ENCODE assay signal across 17 cellular contexts in the genomic region with DNA sequence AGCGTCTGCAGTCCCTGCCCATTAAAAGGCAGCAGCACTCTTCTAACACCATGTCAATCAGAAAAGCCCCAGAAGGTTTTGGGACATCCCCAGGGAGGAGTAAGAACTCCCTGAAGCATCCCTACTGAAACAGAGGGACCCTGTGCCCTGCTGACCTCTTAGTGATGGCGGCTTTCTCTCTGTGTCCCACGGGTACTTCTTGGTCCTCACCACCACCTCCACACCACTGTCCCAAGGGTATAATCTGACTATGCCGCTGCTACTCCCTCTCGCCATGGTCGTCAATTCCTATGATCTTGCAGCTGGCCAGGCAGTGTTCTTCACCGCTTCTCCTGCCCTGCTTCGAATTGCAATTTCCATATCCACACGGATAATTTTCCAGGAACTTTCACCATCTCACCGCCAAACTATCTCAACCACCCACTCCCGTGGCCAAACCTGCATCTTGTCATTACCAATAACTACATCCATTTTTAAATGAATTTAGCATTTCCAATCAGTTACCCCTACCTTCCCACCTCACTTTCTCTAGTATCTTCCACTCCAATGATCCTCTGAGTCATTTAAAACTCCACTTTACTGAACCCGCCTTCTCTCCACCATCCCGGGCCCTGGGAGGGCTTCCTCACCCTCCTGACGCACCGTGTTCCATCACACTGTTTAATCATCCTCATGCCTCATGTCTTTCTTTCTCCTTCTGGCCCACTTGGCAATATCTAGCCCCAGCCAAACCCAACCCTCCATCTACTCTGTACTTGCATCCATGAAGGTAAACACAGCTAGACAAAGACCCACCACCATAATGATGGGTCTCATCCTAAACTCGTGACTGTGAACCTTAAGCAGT. TPM values are rescaled to one million over a fixed set of nuclear protein-coding genes. Genes with fewer than 3 reads are reported as not detected.
DNase-seq lines count a peak whose midpoint lies in the region; ATAC-seq, FAIRE-seq and TF ChIP-seq lines count a peak whose summit lies in the region.
"Had no signal": no experiment of that assay in that cellular context is flagged by ENCODE, and none has a peak within 500 bp of the region (broad histone marks: within the 10 kb centered on the region; RNA-seq: fewer than 3 reads in every experiment).

No MANE protein-coding gene starts in this region.

- DNase-seq in GM10248 (ENCODE audit: extremely low spot score): peak; percentile 69
- DNase-seq in kidney tubule cell (ENCODE audit: low spot score): peak; percentile 15
- no peak for DNase-seq in GDM1 (lab: John Stamatoyannopoulos, UW)
- no peak for DNase-seq in left lung
- no peak for DNase-seq in NCI-H2107 treated with DMSO at 0.1 percent for 48 hours (lab: John Stamatoyannopoulos, UW; ENCODE audit: unreplicated experiment)
- DNase-seq in H54 (ENCODE audit: insufficient read length, low spot score): no peak
- DNase-seq: activated CD4-positive, alpha-beta memory T cell treated with anti-CD3 and anti-CD28 coated beads, Interleukin-2, amount 10 ng/mL, durations not matched to agents 7 days and 5 days; NCI-H226; OCI-M1; posterior cingulate gyrus; T-helper 2 cell had no signal

- H3K9me3 ChIP-seq in left lung: no peaks in the 10 kb centered on the region

- H3K36me3 ChIP-seq in left lung: no peaks in the 10 kb centered on the region

- H3K4me1 ChIP-seq in left lung: no peaks in the 10 kb centered on the region

- TF ChIP-seq POLR2A in H54 (IDR thresholded peaks at IDR 0.05; ENCODE audit: low read depth, low read length): no peak

- CTCF ChIA-PET in GM10248 (lab: Yijun Ruan, JAX): no interaction called here

- POLR2A ChIA-PET in GM10248 (lab: Yijun Ruan, JAX): no interaction called here

- no peak for FAIRE-seq in H54 (lab: Jason Lieb, UNC)
- FAIRE-seq: islet of Langerhans had no signal

- no peak overlapping the region for H3K4me3 ChIP-seq in left lung

- peaks cover 0 to 23% of the 10 kb centered on the region in 2 donors for H3K27me3 ChIP-seq in left lung

- ATAC-seq in GM21447 (IDR thresholded peaks at IDR 0.05; ENCODE audit: unreplicated experiment): peak; percentile 61
- peak; percentile 54 for ATAC-seq in HG03565 (IDR thresholded peaks at IDR 0.05; ENCODE audit: unreplicated experiment)
- no peak for ATAC-seq in left lung

- intact Hi-C loops in left lung (cut with DNase I): no loop called here

- H3K27ac ChIP-seq in left lung: no peak overlapping the region

- no peak for TF ChIP-seq CTCF in GM10248 (IDR thresholded peaks at IDR 0.05; ENCODE audit: control extremely low read depth, extremely low read depth, low read depth, missing control alignments)
- no peak for TF ChIP-seq CTCF in left lung (IDR thresholded peaks at IDR 0.05)

RNA-seq across cellular contexts. Expression of a gene that starts 23.7 kb away (rescaled TPM):
- not detected for total RNA-seq in left lung
- total RNA-seq: activated CD4-positive, alpha-beta memory T cell treated with anti-CD3 and anti-CD28 coated beads, Interleukin-2, amount 10 ng/mL, durations not matched to agents 7 days and 5 days; activated naive CD4-positive, alpha-beta T cell treated with anti-CD3 and anti-CD28 coated beads for 36 hours; B cell; mucosa of gallbladder had no signal

Comparison
In these comparisons a context has a peak if more than half of its experiments do, and no peak if none do; other contexts are left out.
1. DNase-seq: peak in GM10248 (single experiment) and kidney tubule cell (single experiment); none in GDM1 (single experiment), left lung (0 of 2), NCI-H2107 treated with DMSO at 0.1 percent for 48 hours (single experiment) and H54 (single experiment).